Comparison of ENCODE assay signal across 19 cellular contexts in the genomic region with DNA sequence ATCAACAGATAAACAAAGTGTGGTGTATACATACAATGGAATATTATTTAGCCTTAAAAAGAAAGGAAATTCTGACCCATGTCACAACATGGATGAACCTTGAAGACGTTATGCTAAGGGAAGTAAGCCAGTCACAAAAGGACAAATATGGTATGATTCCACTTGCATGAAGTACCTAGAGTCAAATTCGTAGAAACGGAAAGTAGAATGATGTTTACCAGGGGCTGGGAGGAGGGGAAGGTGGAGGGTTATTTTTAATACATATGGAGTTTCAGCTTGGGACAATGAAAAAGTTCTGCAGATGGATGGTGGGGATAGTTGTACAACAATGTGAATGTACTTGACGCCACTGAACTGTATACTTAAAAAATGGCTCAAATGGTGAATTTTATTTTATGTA. TPM values are rescaled to one million over a fixed set of nuclear protein-coding genes. Genes with fewer than 3 reads are reported as not detected.
DNase-seq lines count a peak whose midpoint lies in the region; ATAC-seq and TF ChIP-seq lines count a peak whose summit lies in the region.
"Had no signal": no experiment of that assay in that cellular context is flagged by ENCODE, and none has a peak within 500 bp of the region (broad histone marks: within the 10 kb centered on the region; RNA-seq: fewer than 3 reads in every experiment).

No MANE protein-coding gene starts in this region.

- no peak overlapping the region for H2AK5ac ChIP-seq in mesendoderm (ENCODE audit: low read length)

- no peak overlapping the region for H3K4me3 ChIP-seq in heart left ventricle
- no peak overlapping the region for H3K4me3 ChIP-seq in esophagus squamous epithelium
- no peak overlapping the region for H3K4me3 ChIP-seq in psoas muscle
- H3K4me3 ChIP-seq in stomach = no peak overlapping the region
- no peak overlapping the region for H3K4me3 ChIP-seq in mesendoderm (ENCODE audit: low read length)
- H3K4me3 ChIP-seq: GM23338 had no signal

- no peak overlapping the region for H3K56ac ChIP-seq in mesendoderm (ENCODE audit: low read length)

- TF ChIP-seq CTCF in heart left ventricle (IDR thresholded peaks at IDR 0.05) = no peak
- TF ChIP-seq CTCF in esophagus squamous epithelium (IDR thresholded peaks at IDR 0.05) = no peak
- no peak for TF ChIP-seq CTCF in psoas muscle (IDR thresholded peaks at IDR 0.05)
- no peak for TF ChIP-seq CTCF in stomach (IDR thresholded peaks at IDR 0.05)

- no peaks in the 10 kb centered on the region for H3K79me2 ChIP-seq in mesendoderm (ENCODE audit: control insufficient read depth, insufficient read depth, low read length)

- H3K9ac ChIP-seq in mesendoderm (ENCODE audit: low read length) = no peak overlapping the region

- peaks cover 0 to 38% (median 10%) of the 10 kb centered on the region in 12 donors for H3K4me1 ChIP-seq in heart left ventricle
- H3K4me1 ChIP-seq in esophagus squamous epithelium = peaks cover 0 to 24% (median 0%) of the 10 kb centered on the region in 3 donors
- H3K4me1 ChIP-seq in psoas muscle = peaks cover 31% of the 10 kb centered on the region
- peaks cover 8 to 20% (median 14%) of the 10 kb centered on the region in 4 donors for H3K4me1 ChIP-seq in stomach
- H3K4me1 ChIP-seq in mesendoderm (ENCODE audit: control insufficient read depth, low read depth, low read length) = no peaks in the 10 kb centered on the region

- peaks cover 0 to 21% (median 13%) of the 10 kb centered on the region in 9 donors for H3K27me3 ChIP-seq in heart left ventricle
- peaks cover 0 to 55% (median 5%) of the 10 kb centered on the region in 4 donors for H3K27me3 ChIP-seq in esophagus squamous epithelium
- no peaks in the 10 kb centered on the region for H3K27me3 ChIP-seq in psoas muscle (ENCODE audit: insufficient read depth in 3 of 3, low read length in 2 of 3)
- peaks cover 0 to 49% (median 30%) of the 10 kb centered on the region in 3 donors for H3K27me3 ChIP-seq in stomach
- H3K27me3 ChIP-seq in mesendoderm (ENCODE audit: insufficient read depth, low read length, poor library complexity) = peaks cover 8% of the 10 kb centered on the region

- intact Hi-C loops in heart left ventricle (cut with DNase I) (no loop called here), Right ventricle myocardium superior (cut with DNase I) (no loop called here), esophagus squamous epithelium (cut with DNase I) (no loop called here), psoas muscle (cut with DNase I) (no loop called here), stomach (cut with DNase I; ENCODE audit: low total_unique reads) (no loop called here)
- intact Hi-C loops in activated CD4-positive, alpha-beta T cell treated with anti-CD3 and anti-CD28 coated beads, Interleukin-2, amount 10 ng/mL, durations not matched to agents 24 days and 14 days (cut with micrococcal nuclease) = no loop called here

- DNase-seq in heart left ventricle = no peak
- DNase-seq in Right ventricle myocardium superior = no peak
- no peak for DNase-seq in esophagus squamous epithelium (lab: John Stamatoyannopoulos, UW)
- DNase-seq in psoas muscle = no peak
- no peak for DNase-seq in stomach
- DNase-seq in stimulated activated CD8-positive, alpha-beta memory T cell treated with anti-CD3 and anti-CD28 coated beads, Interleukin-4, amount 100 ng/mL, for 48 hours = no peak
- DNase-seq in activated CD4-positive, alpha-beta T cell treated with anti-CD3 and anti-CD28 coated beads, Interleukin-2, amount 10 ng/mL, durations not matched to agents 24 days and 14 days = no peak
- no peak for DNase-seq in mesendoderm
- DNase-seq: CD8-positive, alpha-beta T cell; COR-L47; DMS153; DND-41; GDM1; H7 had no signal

- no peak overlapping the region for H3K27ac Mint-ChIP-seq in activated CD4-positive, alpha-beta T cell treated with anti-CD3 and anti-CD28 coated beads, Interleukin-2, amount 10 ng/mL, durations not matched to agents 24 days and 14 days
- H3K27ac Mint-ChIP-seq: CD14-positive monocyte; CD8-positive, alpha-beta T cell; GM23338 had no signal

- no peak overlapping the region for H3K4me2 ChIP-seq in mesendoderm (ENCODE audit: low read length)
- H3K4me2 ChIP-seq: GM23338 had no signal

- H3K9me3 Mint-ChIP-seq in activated CD4-positive, alpha-beta T cell treated with anti-CD3 and anti-CD28 coated beads, Interleukin-2, amount 10 ng/mL, durations not matched to agents 24 days and 14 days = no peaks in the 10 kb centered on the region

- no peak overlapping the region for H4K8ac ChIP-seq in mesendoderm (ENCODE audit: low read depth, low read length)

- no peak for ATAC-seq in heart left ventricle
- no peak for ATAC-seq in Right ventricle myocardium superior (ENCODE audit: poor library complexity)
- no peak for ATAC-seq in psoas muscle
- ATAC-seq: CD8-positive, alpha-beta T cell; GM23338 had no signal

- peaks cover 0 to 14% (median 0%) of the 10 kb centered on the region in 12 donors for H3K9me3 ChIP-seq in heart left ventricle
- H3K9me3 ChIP-seq in esophagus squamous epithelium = peaks cover 0 to 12% (median 12%) of the 10 kb centered on the region in 3 donors
- H3K9me3 ChIP-seq in psoas muscle = no peaks in the 10 kb centered on the region
- peaks cover 0 to 9% (median 4%) of the 10 kb centered on the region in 4 donors for H3K9me3 ChIP-seq in stomach

- peak overlapping the region in 11 of 12 donors; percentile 6 to 99 (median 96) for H3K27ac ChIP-seq in heart left ventricle
- H3K27ac ChIP-seq in esophagus squamous epithelium = peak overlapping the region in 3 of 4 donors; percentile 63 to 86 (median 84)
- peak overlapping the region; percentile 99 for H3K27ac ChIP-seq in psoas muscle
- peak overlapping the region in 4 of 5 donors; percentile 9 to 91 (median 83) for H3K27ac ChIP-seq in stomach
- H3K27ac ChIP-seq in mesendoderm (ENCODE audit: low read depth, low read length) = no peak overlapping the region
- H3K27ac ChIP-seq: 22Rv1, HL-60 had no signal

- no peak overlapping the region for H2BK120ac ChIP-seq in mesendoderm (ENCODE audit: low read depth, low read length)

- no peak overlapping the region for H3K23ac ChIP-seq in mesendoderm (ENCODE audit: low read length)

- no peak overlapping the region for H3K18ac ChIP-seq in mesendoderm (ENCODE audit: low read length)

- no peak overlapping the region for H2BK5ac ChIP-seq in mesendoderm (ENCODE audit: low read length)

- TF ChIP-seq EP300 in stomach (IDR thresholded peaks at IDR 0.05) = no peak

- TF ChIP-seq POLR2A in heart left ventricle (IDR thresholded peaks at IDR 0.05) (no peak), esophagus squamous epithelium (IDR thresholded peaks at IDR 0.05) (no peak), stomach (IDR thresholded peaks at IDR 0.05) (no peak)

- H3K4me3 Mint-ChIP-seq in activated CD4-positive, alpha-beta T cell treated with anti-CD3 and anti-CD28 coated beads, Interleukin-2, amount 10 ng/mL, durations not matched to agents 24 days and 14 days = no peak overlapping the region
- H3K4me3 Mint-ChIP-seq: CD8-positive, alpha-beta T cell; GM23338 had no signal

- H4K5ac ChIP-seq in mesendoderm (ENCODE audit: low read length) = no peak overlapping the region

- WGBS in heart left ventricle, 4 donors = 54 to 59% (median 56%) methylated on average over 4 of the region's 4 CpGs
- 56 to 66% methylated on average over 4 of the region's 4 CpGs for WGBS in esophagus squamous epithelium, 2 donors
- WGBS in psoas muscle, 3 donors = 35 to 53% (median 41%) methylated on average over 4 of the region's 4 CpGs
- WGBS in stomach, 5 donors = 55 to 76% (median 72%) methylated on average over 4 of the region's 4 CpGs
- no CpG with 5 or more reads among the region's 4 CpGs for WGBS in mesendoderm (ENCODE audit: extremely low coverage, insufficient coverage, low lambda C conversion rate)

- no peaks in the 10 kb centered on the region for H3K36me3 Mint-ChIP-seq in activated CD4-positive, alpha-beta T cell treated with anti-CD3 and anti-CD28 coated beads, Interleukin-2, amount 10 ng/mL, durations not matched to agents 24 days and 14 days (ENCODE audit: low read depth)
- H3K36me3 Mint-ChIP-seq: CD14-positive monocyte; CD8-positive, alpha-beta T cell had no signal

- no peak overlapping the region for H3K4ac ChIP-seq in mesendoderm (ENCODE audit: low read depth, low read length)

- peaks cover 0 to under 1% (median 0%) of the 10 kb centered on the region in 9 donors for H3K36me3 ChIP-seq in heart left ventricle
- H3K36me3 ChIP-seq in esophagus squamous epithelium = no peaks in the 10 kb centered on the region
- peaks cover 0 to 9% of the 10 kb centered on the region in 2 donors for H3K36me3 ChIP-seq in psoas muscle (ENCODE audit: insufficient read depth in 1 of 2, low read depth in 1 of 2)
- peaks cover 0 to under 1% (median 0%) of the 10 kb centered on the region in 4 donors for H3K36me3 ChIP-seq in stomach
- no peaks in the 10 kb centered on the region for H3K36me3 ChIP-seq in mesendoderm (ENCODE audit: control insufficient read depth, insufficient read depth, low read length)

- no peaks in the 10 kb centered on the region for H3K4me1 Mint-ChIP-seq in activated CD4-positive, alpha-beta T cell treated with anti-CD3 and anti-CD28 coated beads, Interleukin-2, amount 10 ng/mL, durations not matched to agents 24 days and 14 days

- H3K27me3 Mint-ChIP-seq in activated CD4-positive, alpha-beta T cell treated with anti-CD3 and anti-CD28 coated beads, Interleukin-2, amount 10 ng/mL, durations not matched to agents 24 days and 14 days = peaks cover 37% of the 10 kb centered on the region

- no peak overlapping the region for H2BK15ac ChIP-seq in mesendoderm (replicated peaks; ENCODE audit: low read depth)

- H3K79me1 ChIP-seq in mesendoderm (ENCODE audit: low read length) = no peaks in the 10 kb centered on the region

RNA-seq across cellular contexts. Expression of gene DES, which starts 3.3 kb away (rescaled TPM):
- total RNA-seq in heart left ventricle = over 10,000 TPM in 8 of 9 donors, 1,000 to 10,000 TPM in 1; 9,618 to 28,674 (median 17,979) TPM
- over 10,000 TPM; 15,024 to 19,385 TPM for polyA plus RNA-seq in heart left ventricle
- total RNA-seq in Right ventricle myocardium superior = 12,920 TPM
- 1,000 to 10,000 TPM in 1 of 4 donors, 100 to 1,000 TPM in 3; 120 to 2,698 (median 303) TPM for total RNA-seq in esophagus squamous epithelium
- over 10,000 TPM; 12,653 to 14,820 (median 13,821) TPM for total RNA-seq in psoas muscle
- over 10,000 TPM in 2 of 3 donors, 1,000 to 10,000 TPM in 1; 8,143 to 13,925 (median 13,727) TPM for polyA plus RNA-seq in psoas muscle
- 1,000 to 10,000 TPM; 1,078 to 5,539 (median 2,913) TPM for total RNA-seq in stomach
- 100 to 1,000 TPM; 122 to 803 (median 204) TPM for polyA plus RNA-seq in stomach
- not detected in 2 replicates for total RNA-seq in activated CD4-positive, alpha-beta T cell treated with anti-CD3 and anti-CD28 coated beads, Interleukin-2, amount 10 ng/mL, durations not matched to agents 24 days and 14 days
- 3.5 TPM for polyA plus RNA-seq in mesendoderm (2013, experiment 1 of 2)
- 3.2 TPM for polyA plus RNA-seq in mesendoderm (2013, experiment 2 of 2)
- total RNA-seq: A673; CD8-positive, alpha-beta T cell had no signal

RNA-seq across cellular contexts. Expression of gene SPEG, which starts 19.8 kb away (rescaled TPM):
- total RNA-seq in heart left ventricle = 100 to 1,000 TPM in 6 of 9 donors, 10 to 100 TPM in 3; 93.6 to 150 (median 114) TPM
- polyA plus RNA-seq in heart left ventricle = 10 to 100 TPM; 64.8 to 92.2 TPM
- 103 TPM for total RNA-seq in Right ventricle myocardium superior
- 10 to 100 TPM in 1 of 4 donors, 1 to 10 TPM in 3; 3.8 to 29.0 (median 5.0) TPM for total RNA-seq in esophagus squamous epithelium
- 100 to 1,000 TPM; 239 to 419 (median 304) TPM for total RNA-seq in psoas muscle
- 100 to 1,000 TPM in 2 of 3 donors, 10 to 100 TPM in 1; 34.8 to 190 (median 133) TPM for polyA plus RNA-seq in psoas muscle
- 100 to 1,000 TPM in 1 of 5 donors, 10 to 100 TPM in 3, 1 to 10 TPM in 1; 7.4 to 106 (median 30.4) TPM for total RNA-seq in stomach
- polyA plus RNA-seq in stomach = 10 to 100 TPM in 1 of 3 donors, 1 to 10 TPM in 2; 9.8 to 65.1 (median 9.9) TPM
- total RNA-seq in activated CD4-positive, alpha-beta T cell treated with anti-CD3 and anti-CD28 coated beads, Interleukin-2, amount 10 ng/mL, durations not matched to agents 24 days and 14 days = 0.07 TPM in 1 of 2 replicates, not detected in the other
- 6.7 TPM for polyA plus RNA-seq in mesendoderm (2013, experiment 1 of 2)
- polyA plus RNA-seq in mesendoderm (2013, experiment 2 of 2) = 6.4 TPM
- polyA plus RNA-seq: CD14-positive monocyte had no signal

RNA-seq across cellular contexts. Expression of gene DNPEP, which starts 27.1 kb away (rescaled TPM):
- total RNA-seq in heart left ventricle (100 to 1,000 TPM in 1 of 9 donors, 10 to 100 TPM in 8; 61.8 to 101 (median 73.4) TPM), Right ventricle myocardium superior (76.5 TPM), esophagus squamous epithelium (10 to 100 TPM; 36.7 to 82.4 (median 39.5) TPM), psoas muscle (10 to 100 TPM; 60.9 to 88.3 (median 63.9) TPM), stomach (100 to 1,000 TPM in 1 of 5 donors, 10 to 100 TPM in 4; 32.7 to 147 (median 46.4) TPM)
- polyA plus RNA-seq in heart left ventricle (10 to 100 TPM; 61.3 to 69.6 TPM), psoas muscle (10 to 100 TPM; 46.7 to 93.1 (median 68.7) TPM), stomach (100 to 1,000 TPM in 2 of 3 donors, 10 to 100 TPM in 1; 69.2 to 114 (median 105) TPM)
- 129 and 148 TPM in 2 replicates for total RNA-seq in activated CD4-positive, alpha-beta T cell treated with anti-CD3 and anti-CD28 coated beads, Interleukin-2, amount 10 ng/mL, durations not matched to agents 24 days and 14 days
- 49.5 TPM for polyA plus RNA-seq in mesendoderm (2013, experiment 1 of 2)
- 50.4 TPM for polyA plus RNA-seq in mesendoderm (2013, experiment 2 of 2)

Comparison
In these comparisons a context has a peak if more than half of its experiments do, and no peak if none do; other contexts are left out.
1. RNA of gene DES, which starts 3.3 kb away (total RNA-seq): 9,618 to 28,674 TPM in heart left ventricle, 12,653 to 14,820 TPM in psoas muscle, 12,920 TPM in Right ventricle myocardium superior (single experiment), 1,078 to 5,539 TPM in stomach and 120 to 2,698 TPM in esophagus squamous epithelium; not detected in activated CD4-positive, alpha-beta T cell treated with anti-CD3 and anti-CD28 coated beads, Interleukin-2, amount 10 ng/mL, durations not matched to agents 24 days and 14 days; every median in the first group is over 100 times any median in the second.